Comparison of ENCODE assay signal across 12 cellular contexts in the genomic region with DNA sequence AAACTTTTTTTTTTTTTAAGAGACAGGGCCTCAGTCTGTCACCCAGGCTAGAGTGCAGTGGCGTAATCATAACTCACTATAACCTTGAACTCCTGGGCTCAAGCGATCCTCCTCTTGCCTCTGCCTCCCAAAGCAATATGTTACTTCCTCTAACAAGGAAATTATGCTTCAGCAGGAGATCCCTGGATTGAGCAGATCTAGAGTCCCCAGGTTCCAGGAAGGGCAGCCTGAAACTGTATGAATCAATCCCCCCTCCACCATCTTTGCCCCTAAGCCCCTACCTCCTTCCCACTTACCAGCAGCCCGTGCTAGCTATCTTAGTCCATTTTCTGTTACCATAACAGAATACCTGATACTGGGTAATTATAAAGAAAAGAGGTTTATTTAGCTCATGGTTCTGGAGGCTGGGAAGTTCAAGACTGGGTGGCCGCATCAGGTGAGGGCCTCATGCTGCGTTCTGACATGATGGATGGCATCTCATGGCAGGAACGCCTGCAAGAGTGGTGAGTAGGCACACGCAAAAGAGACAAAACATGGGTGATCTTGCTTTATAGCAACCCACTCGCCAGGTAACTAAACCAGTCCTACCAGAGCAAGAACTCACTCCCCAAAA. TPM values are rescaled to one million over a fixed set of nuclear protein-coding genes. Genes with fewer than 3 reads are reported as not detected.
DNase-seq lines count a peak whose midpoint lies in the region; ATAC-seq and TF ChIP-seq lines count a peak whose summit lies in the region.
"Had no signal": no experiment of that assay in that cellular context is flagged by ENCODE, and none has a peak within 500 bp of the region (broad histone marks: within the 10 kb centered on the region; RNA-seq: fewer than 3 reads in every experiment).

No MANE protein-coding gene starts in this region.

- H3K4me3 Mint-ChIP-seq in T-helper 17 cell = no peak overlapping the region
- peak overlapping the region in 2 of 8 donors; percentile 41 to 97 for H3K4me3 Mint-ChIP-seq in naive B cell
- H3K4me3 Mint-ChIP-seq in stimulated activated memory B cell treated with anti-CD40 and anti-IgM and Interleukin-4, amounts not matched to agents 10 μg/mL and 1 μg/mL and 100 μg/mL, for 72 hours = no peak overlapping the region
- H3K4me3 Mint-ChIP-seq: CD14-positive monocyte had no signal

- no peaks in the 10 kb centered on the region for H3K36me3 Mint-ChIP-seq in T-helper 17 cell (ENCODE audit: low read depth)
- H3K36me3 Mint-ChIP-seq in naive B cell = peaks cover 0 to 7% of the 10 kb centered on the region in 2 donors
- peaks cover 60% of the 10 kb centered on the region for H3K36me3 Mint-ChIP-seq in stimulated activated memory B cell treated with anti-CD40 and anti-IgM and Interleukin-4, amounts not matched to agents 10 μg/mL and 1 μg/mL and 100 μg/mL, for 72 hours

- intact Hi-C loops in heart left ventricle (cut with DNase I) (no loop called here), Right ventricle myocardium superior (cut with DNase I) (no loop called here), testis (cut with DNase I; ENCODE audit: low total_unique reads) (no loop called here)

- DNase-seq in heart left ventricle (peak in 1 of 5 donors; percentile 11), Right ventricle myocardium superior (no peak), T-helper 17 cell (no peak), naive B cell (no peak), testis (no peak), mesenteric fat pad (ENCODE audit: low spot score) (no peak)
- DNase-seq: HCEC 1CT, IMR-90, NCI-H774 had no signal

- H3K27me3 ChIP-seq in heart left ventricle (peaks cover 0 to 16% (median 0%) of the 10 kb centered on the region in 9 donors), testis (no peaks in the 10 kb centered on the region)

- ATAC-seq in heart left ventricle = no peak
- no peak for ATAC-seq in Right ventricle myocardium superior (ENCODE audit: poor library complexity)
- no peak for ATAC-seq in T-helper 17 cell
- no peak for ATAC-seq in naive B cell (ENCODE audit: low read depth in 2 of 2)
- no peak for ATAC-seq in stimulated activated memory B cell treated with anti-CD40 and anti-IgM and Interleukin-4, amounts not matched to agents 10 μg/mL and 1 μg/mL and 100 μg/mL, for 72 hours
- ATAC-seq in GM21515 (IDR thresholded peaks at IDR 0.05; ENCODE audit: unreplicated experiment) = no peak

- no peaks in the 10 kb centered on the region for H3K9me3 Mint-ChIP-seq in naive B cell
- H3K9me3 Mint-ChIP-seq in stimulated activated memory B cell treated with anti-CD40 and anti-IgM and Interleukin-4, amounts not matched to agents 10 μg/mL and 1 μg/mL and 100 μg/mL, for 72 hours = no peaks in the 10 kb centered on the region

- TF ChIP-seq CTCF in heart left ventricle (IDR thresholded peaks at IDR 0.05) (no peak), testis (IDR thresholded peaks at IDR 0.05) (no peak)

- H3K27ac Mint-ChIP-seq in T-helper 17 cell (peak overlapping the region; percentile 32), naive B cell (peak overlapping the region; percentile 86 to 99 (median 90))
- H3K27ac Mint-ChIP-seq in stimulated activated memory B cell treated with anti-CD40 and anti-IgM and Interleukin-4, amounts not matched to agents 10 μg/mL and 1 μg/mL and 100 μg/mL, for 72 hours = no peak overlapping the region

- no peaks in the 10 kb centered on the region for H3K27me3 Mint-ChIP-seq in T-helper 17 cell
- no peaks in the 10 kb centered on the region for H3K27me3 Mint-ChIP-seq in naive B cell
- no peaks in the 10 kb centered on the region for H3K27me3 Mint-ChIP-seq in stimulated activated memory B cell treated with anti-CD40 and anti-IgM and Interleukin-4, amounts not matched to agents 10 μg/mL and 1 μg/mL and 100 μg/mL, for 72 hours

- H3K4me3 ChIP-seq in heart left ventricle (no peak overlapping the region), testis (no peak overlapping the region)

- H3K4me1 Mint-ChIP-seq in T-helper 17 cell (peaks cover 9% of the 10 kb centered on the region), naive B cell (peaks cover 26 to 36% (median 33%) of the 10 kb centered on the region in 3 donors)
- H3K4me1 Mint-ChIP-seq in stimulated activated memory B cell treated with anti-CD40 and anti-IgM and Interleukin-4, amounts not matched to agents 10 μg/mL and 1 μg/mL and 100 μg/mL, for 72 hours = peaks cover 38% of the 10 kb centered on the region

- TF ChIP-seq POLR2A in heart left ventricle (IDR thresholded peaks at IDR 0.05) = no peak
- TF ChIP-seq POLR2A in testis (IDR thresholded peaks at IDR 0.05) = no peak

- peak overlapping the region in 8 of 12 donors; percentile 85 to 98 (median 90) for H3K27ac ChIP-seq in heart left ventricle
- H3K27ac ChIP-seq in testis = peak overlapping the region; percentile 94 to 96

- H3K36me3 ChIP-seq in heart left ventricle = peaks cover 0 to 59% (median 36%) of the 10 kb centered on the region in 9 donors
- no peaks in the 10 kb centered on the region for H3K36me3 ChIP-seq in testis (ENCODE audit: low read depth, missing control alignments)

- H3K9me3 ChIP-seq in heart left ventricle = no peaks in the 10 kb centered on the region
- no peaks in the 10 kb centered on the region for H3K9me3 ChIP-seq in T-helper 17 cell (ENCODE audit: control insufficient read depth, low read length, poor library complexity, severe bottlenecking)
- H3K9me3 ChIP-seq in testis = no peaks in the 10 kb centered on the region

- 95 to 98% (median 96%) methylated on average over 8 of the region's 8 CpGs for WGBS in heart left ventricle, 4 donors
- 79 to 94% methylated on average over 8 of the region's 8 CpGs for WGBS in testis, 2 donors

- H3K4me1 ChIP-seq in heart left ventricle (peaks cover 0 to 45% (median 28%) of the 10 kb centered on the region in 12 donors), testis (peaks cover 39% of the 10 kb centered on the region)

RNA-seq across cellular contexts. Expression of gene TAMALIN, which starts 5.0 kb away (rescaled TPM):
- total RNA-seq in heart left ventricle (10 to 100 TPM; 12.9 to 38.0 (median 17.6) TPM), Right ventricle myocardium superior (19.8 TPM), T-helper 17 cell (100 to 1,000 TPM; 491 to 562 TPM), testis (10 to 100 TPM in 1 of 2 donors, 1 to 10 TPM in 1; 8.9 to 10.4 TPM), mesenteric fat pad (117 TPM)
- polyA plus RNA-seq in heart left ventricle (10 to 100 TPM; 17.8 to 26.5 TPM), naive B cell (ENCODE audit: low read depth in 6 of 6) (10 to 100 TPM in 5 of 6 donors, 1 to 10 TPM in 1; 2.9 to 28.7 (median 16.9) TPM), testis (ENCODE audit: insufficient read depth, low read depth, low replicate concordance) (7.7 TPM)

RNA-seq across cellular contexts. Expression of gene NR4A1, which starts 39.5 kb away (rescaled TPM):
- total RNA-seq in heart left ventricle (100 to 1,000 TPM in 2 of 9 donors, 10 to 100 TPM in 7; 22.0 to 140 (median 42.0) TPM), Right ventricle myocardium superior (46.1 TPM), T-helper 17 cell (100 to 1,000 TPM in 1 of 2 donors, 10 to 100 TPM in 1; 79.2 to 133 TPM), testis (10 to 100 TPM; 55.1 to 88.5 TPM), mesenteric fat pad (863 TPM)
- polyA plus RNA-seq in heart left ventricle (10 to 100 TPM; 59.5 to 66.3 TPM), naive B cell (ENCODE audit: low read depth in 6 of 6) (10 to 100 TPM in 4 of 6 donors, 1 to 10 TPM in 2; 6.7 to 24.9 (median 12.6) TPM), testis (ENCODE audit: insufficient read depth, low read depth, low replicate concordance) (41.5 TPM)

RNA-seq across cellular contexts. Expression of gene ATG101, which starts 58.1 kb away (rescaled TPM):
- 10 to 100 TPM; 18.9 to 46.7 (median 24.1) TPM for total RNA-seq in heart left ventricle
- polyA plus RNA-seq in heart left ventricle = 100 to 1,000 TPM in 1 of 2 donors, 10 to 100 TPM in 1; 22.1 to 108 TPM
- total RNA-seq in Right ventricle myocardium superior = 23.5 TPM
- 10 to 100 TPM; 22.0 to 30.2 TPM for total RNA-seq in T-helper 17 cell
- 10 to 100 TPM; 20.1 to 35.5 (median 24.4) TPM for polyA plus RNA-seq in naive B cell (ENCODE audit: low read depth in 6 of 6)
- 10 to 100 TPM; 52.6 to 64.5 TPM for total RNA-seq in testis
- 64.5 TPM for polyA plus RNA-seq in testis (ENCODE audit: insufficient read depth, low read depth, low replicate concordance)
- 36.2 TPM for total RNA-seq in mesenteric fat pad
